In the genomic region with DNA sequence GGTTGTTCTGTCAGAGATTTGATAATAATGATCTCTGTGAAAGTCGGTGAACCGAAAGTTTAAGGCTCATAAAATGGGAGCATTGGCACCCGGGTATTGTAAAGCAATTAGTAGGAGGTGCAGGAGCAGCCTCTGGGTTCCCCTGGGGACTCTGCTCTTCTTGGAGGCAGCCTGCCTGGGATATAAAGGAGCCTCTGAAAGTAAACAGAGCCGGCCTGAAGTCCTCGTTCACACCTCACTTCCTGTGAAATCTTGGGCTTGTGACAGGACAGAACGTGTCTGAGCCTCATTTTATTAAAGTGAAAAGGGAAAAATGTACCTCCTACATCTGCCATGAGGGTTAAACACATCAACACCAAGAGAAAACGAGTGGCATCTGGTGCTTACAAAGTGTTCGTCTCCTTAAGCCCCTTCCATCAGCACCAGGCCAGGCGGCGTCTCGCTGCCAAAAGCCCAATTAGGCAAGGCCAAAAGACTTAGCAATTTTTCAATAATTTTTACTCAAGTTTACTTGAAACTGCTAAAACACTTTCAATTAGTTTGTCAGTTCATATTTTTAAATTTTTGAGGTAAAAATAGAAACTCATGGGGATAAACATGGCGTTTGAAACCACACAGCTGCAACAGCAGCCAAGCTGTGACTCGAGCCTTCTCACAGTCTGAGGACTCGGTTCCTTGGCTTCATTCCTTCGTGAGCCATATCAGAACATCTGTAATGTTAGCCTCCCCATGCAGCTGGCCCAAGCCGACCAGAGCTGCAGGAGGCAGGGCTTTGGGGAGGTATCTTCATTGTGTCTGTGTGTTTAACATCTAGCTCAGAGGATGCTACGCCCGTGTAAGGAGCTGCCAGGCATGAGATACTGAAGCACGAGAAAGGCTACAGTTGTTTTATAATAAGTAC, we compare ENCODE assay signal across 13 cellular contexts. TPM values are rescaled to one million over a fixed set of nuclear protein-coding genes. Genes with fewer than 3 reads are reported as not detected.
DNase-seq lines count a peak whose midpoint lies in the region; ATAC-seq and TF ChIP-seq lines count a peak whose summit lies in the region.
"Had no signal": no experiment of that assay in that cellular context is flagged by ENCODE, and none has a peak within 500 bp of the region (broad histone marks: within the 10 kb centered on the region; RNA-seq: fewer than 3 reads in every experiment).

No MANE protein-coding gene starts in this region.

- peak; percentile 18 for DNase-seq in DMS153 treated with DMSO at 0.1 percent for 48 hours (lab: John Stamatoyannopoulos, UW; ENCODE audit: unreplicated experiment)
- no peak for DNase-seq in DMS153 (lab: John Stamatoyannopoulos, UW)
- peak; percentile 85 for DNase-seq in NCI-H82 (lab: John Stamatoyannopoulos, UW)
- DNase-seq in foreskin fibroblast, result peak; percentile 50 to 75
- no peak for DNase-seq in smooth muscle cell (lab: John Stamatoyannopoulos, UW; ENCODE audit: unreplicated experiment)
- no peak for DNase-seq in BE2C
- DNase-seq in breast epithelium (ENCODE audit: low spot score in 2 of 2), result no peak
- DNase-seq: activated CD4-positive, CD25-positive, alpha-beta regulatory T cell treated with anti-CD3 and anti-CD28 coated beads, Interleukin-2, amount 50 U/mL, for 72 hours; spleen had no signal

- H3K4me1 ChIP-seq in smooth muscle cell (ENCODE audit: low read depth), result peaks cover 18% of the 10 kb centered on the region
- H3K4me1 ChIP-seq in BE2C, result peaks cover 53% of the 10 kb centered on the region
- H3K4me1 ChIP-seq in breast epithelium, result no peaks in the 10 kb centered on the region

- TF ChIP-seq POLR2A in breast epithelium (IDR thresholded peaks at IDR 0.05), result no peak

- 34% methylated on average over 19 of the region's 19 CpGs for WGBS in smooth muscle cell (ENCODE audit: low lambda C conversion rate)

- H3K4me3 ChIP-seq in foreskin fibroblast (ENCODE audit: low read depth in 1 of 2, low read length in 2 of 2), result no peak overlapping the region
- no peak overlapping the region for H3K4me3 ChIP-seq in smooth muscle cell
- no peak overlapping the region for H3K4me3 ChIP-seq in BE2C (ENCODE audit: low read depth, low read length)
- H3K4me3 ChIP-seq in breast epithelium, result no peak overlapping the region
- H3K4me3 ChIP-seq: GM12878, spleen had no signal

- peak overlapping the region; percentile 54 for H2AFZ ChIP-seq in smooth muscle cell (ENCODE audit: low read depth)

- no peaks in the 10 kb centered on the region for H3K36me3 ChIP-seq in smooth muscle cell (ENCODE audit: low read depth)
- H3K36me3 ChIP-seq in BE2C, result no peaks in the 10 kb centered on the region
- H3K36me3 ChIP-seq in breast epithelium, result no peaks in the 10 kb centered on the region
- H3K36me3 ChIP-seq: spleen had no signal

- peak overlapping the region; percentile 30 for H3K4me2 ChIP-seq in smooth muscle cell

- no peaks in the 10 kb centered on the region for H4K20me1 ChIP-seq in smooth muscle cell (ENCODE audit: low read depth)

- H3K27me3 ChIP-seq in smooth muscle cell (ENCODE audit: low read depth) (no peaks in the 10 kb centered on the region), BE2C (no peaks in the 10 kb centered on the region), breast epithelium (peaks cover 0 to 5% of the 10 kb centered on the region in 2 donors)

- ATAC-seq in HG03196 (IDR thresholded peaks at IDR 0.05; ENCODE audit: unreplicated experiment), result no peak
- ATAC-seq: GM12878 had no signal

- H3K79me2 ChIP-seq in smooth muscle cell (ENCODE audit: low read depth), result no peaks in the 10 kb centered on the region

- H3F3A ChIP-seq in smooth muscle cell (ENCODE audit: low read depth), result peaks cover 3% of the 10 kb centered on the region

- intact Hi-C loops in breast epithelium (cut with DNase I; ENCODE audit: low total_unique reads), result no loop called here

- H3K9ac ChIP-seq in smooth muscle cell (ENCODE audit: low read depth), result no peak overlapping the region

- H3K27ac ChIP-seq in smooth muscle cell (ENCODE audit: low read depth), result no peak overlapping the region
- H3K27ac ChIP-seq in breast epithelium, result no peak overlapping the region
- H3K27ac ChIP-seq: 22Rv1, spleen had no signal

- no peaks in the 10 kb centered on the region for H3K9me3 ChIP-seq in smooth muscle cell (replicated peaks; ENCODE audit: low read depth)
- no peaks in the 10 kb centered on the region for H3K9me3 ChIP-seq in BE2C
- H3K9me3 ChIP-seq in breast epithelium, result no peaks in the 10 kb centered on the region
- H3K9me3 ChIP-seq: spleen had no signal

- TF ChIP-seq CTCF in foreskin fibroblast (IDR thresholded peaks at IDR 0.05; ENCODE audit: low read depth, low read length), result no peak
- no peak for TF ChIP-seq CTCF in smooth muscle cell (IDR thresholded peaks at IDR 0.05; ENCODE audit: borderline replicate concordance, insufficient read depth, poor library complexity, severe bottlenecking)
- TF ChIP-seq CTCF in BE2C (IDR thresholded peaks at IDR 0.05; ENCODE audit: low read depth, low read length), result no peak
- no peak for TF ChIP-seq CTCF in breast epithelium (IDR thresholded peaks at IDR 0.05)

RNA-seq across cellular contexts. Expression of a gene that starts 33.6 kb away (rescaled TPM):
- total RNA-seq in smooth muscle cell, result 0.09 and 0.22 TPM in 2 replicates
- polyA plus RNA-seq in smooth muscle cell, result 0.43 and 0.47 TPM in 2 replicates
- 33.4 TPM for polyA plus RNA-seq in BE2C (2012; ENCODE audit: insufficient read depth, insufficient read length, low read depth)
- total RNA-seq in breast epithelium, result 1 to 10 TPM; 1.6 to 5.0 (median 2.6) TPM
- total RNA-seq: H4 had no signal

Comparison
In these comparisons a context has a peak if more than half of its experiments do, and no peak if none do; other contexts are left out.
1. DNase-seq: peak in DMS153 treated with DMSO at 0.1 percent for 48 hours (single experiment), NCI-H82 (single experiment) and foreskin fibroblast (2 of 2); none in DMS153 (single experiment), smooth muscle cell (single experiment), BE2C (single experiment) and breast epithelium (0 of 2).